In genomic region chr16:66427036-66427446, GRCh38 we compare ENCODE assay signal across 9 cellular contexts. TPM values are rescaled to one million over a fixed set of nuclear protein-coding genes. Genes with fewer than 3 reads are reported as not detected.
DNase-seq lines count a peak whose midpoint lies in the region; ATAC-seq and TF ChIP-seq lines count a peak whose summit lies in the region.
"Had no signal": no experiment of that assay in that cellular context is flagged by ENCODE, and none has a peak within 500 bp of the region (broad histone marks: within the 10 kb centered on the region; RNA-seq: fewer than 3 reads in every experiment).

Gene BEAN1, plus strand, starts transcription at chr16:66427295. Its CDS starts 10,382 bp downstream, at chr16:66437677.

- DNase-seq in Right ventricle myocardium inferior (ENCODE audit: missing footprints) (no peak), cardiac septum (ENCODE audit: low spot score) (no peak), MCF 10A (ENCODE audit: unreplicated experiment) (no peak), left kidney (ENCODE audit: low read depth, low spot score) (peak; percentile 80), transverse colon (no peak), NCI-H345 (lab: John Stamatoyannopoulos, UW) (no peak)

- H3K4me3 ChIP-seq in transverse colon, result peak within 1 kb of the TSS in 3 of 4 donors; percentile 25 to 61 (median 35)
- H3K4me3 ChIP-seq: GM12878 had no signal

- peaks cover 80% of the 10 kb centered on the region for H3K27me3 ChIP-seq in transverse colon

- CTCF ChIA-PET in MCF 10A (lab: Yijun Ruan, JAX), result interaction anchor here (0.6 to 1.5 kb wide), 2 partner anchors 22 to 191 kb away, joined by 3 read pairs; no protein-coding TSS in a partner anchor

- TF ChIP-seq CTCF in MCF 10A (IDR thresholded peaks at IDR 0.05; ENCODE audit: unreplicated experiment), result no peak
- no peak for TF ChIP-seq CTCF in transverse colon (IDR thresholded peaks at IDR 0.05)

- peaks cover 5% of the 10 kb centered on the region for H3K4me1 Mint-ChIP-seq in MCF 10A (ENCODE audit: insufficient read depth, unreplicated experiment)

- no peak within 1 kb of the TSS for H3K27ac Mint-ChIP-seq in MCF 10A (ENCODE audit: low read depth, unreplicated experiment)

- intact Hi-C loops in Right ventricle myocardium inferior (cut with DNase I), result no loop called here
- intact Hi-C loops in cardiac septum (cut with DNase I), result no loop called here
- intact Hi-C loops in MCF 10A (cut with micrococcal nuclease), result no loop called here
- intact Hi-C loops in transverse colon (cut with DNase I; ENCODE audit: low total_unique reads), result no loop called here

- H3K27ac ChIP-seq in transverse colon, result no peak within 1 kb of the TSS

- H3K4me1 ChIP-seq in transverse colon, result peaks cover 9 to 19% (median 18%) of the 10 kb centered on the region in 4 donors

- in situ Hi-C loops in transverse colon (cut with MboI; ENCODE audit: low pct_ligation_motif_present in 1 of 4, low pct_unique_long_range_greater_than_20kb in 1 of 4, low sequenced_read_pairs in 3 of 4), result no loop called here

- ATAC-seq in Right ventricle myocardium inferior, result peak; percentile 69
- ATAC-seq in GM18867 (IDR thresholded peaks at IDR 0.05; ENCODE audit: unreplicated experiment), result no peak
- ATAC-seq in HG03378 (IDR thresholded peaks at IDR 0.05; ENCODE audit: unreplicated experiment), result no peak
- ATAC-seq: GM12878 had no signal

- H3K9me3 Mint-ChIP-seq in MCF 10A (ENCODE audit: unreplicated experiment), result no peaks in the 10 kb centered on the region

- H3K4me3 Mint-ChIP-seq in MCF 10A (ENCODE audit: unreplicated experiment), result peak within 1 kb of the TSS; percentile 64

- no peaks in the 10 kb centered on the region for H3K27me3 Mint-ChIP-seq in MCF 10A (ENCODE audit: insufficient read depth, unreplicated experiment)

- POLR2A ChIA-PET in MCF 10A (lab: Yijun Ruan, JAX), result interaction anchor here (1.1 kb wide), 1 partner anchor 18 kb away, joined by 3 read pairs; no protein-coding TSS in a partner anchor

- WGBS in transverse colon (ENCODE audit: low coverage in 1 of 2), 2 donors, result 8% methylated on average over 13 of the region's 66 CpGs; no CpG with 5 or more reads in 1 of the 2 donors

- no peaks in the 10 kb centered on the region for H3K36me3 ChIP-seq in transverse colon

- no peak for TF ChIP-seq EP300 in transverse colon (IDR thresholded peaks at IDR 0.05; ENCODE audit: low read depth)

- no peaks in the 10 kb centered on the region for H3K9me3 ChIP-seq in transverse colon

- TF ChIP-seq POLR2A in transverse colon (IDR thresholded peaks at IDR 0.05), result no peak

- BruUV-seq in MCF 10A (replicated peaks; lab: Mats Ljungman, UMichigan), result no TSS peak

- no peaks in the 10 kb centered on the region for H3K36me3 Mint-ChIP-seq in MCF 10A (ENCODE audit: insufficient read depth, unreplicated experiment)

RNA-seq across cellular contexts. Expression of gene BEAN1, which starts in this region (rescaled TPM):
- total RNA-seq in Right ventricle myocardium inferior, result 2.4 TPM
- 2.8 TPM for total RNA-seq in cardiac septum
- 1.1 and 2.7 TPM in 2 replicates for total RNA-seq in MCF 10A (2022)
- total RNA-seq in transverse colon, result under 1 TPM in 1 of 4 donors, not detected in 3; 0.40 TPM
- total RNA-seq: GM12878 had no signal
